ENCODE assay signal across 23 cellular contexts in genomic region chr9:93565089-93565488, GRCh38. TPM values are rescaled to one million over a fixed set of nuclear protein-coding genes. Genes with fewer than 3 reads are reported as not detected.
DNase-seq lines count a peak whose midpoint lies in the region; ATAC-seq, FAIRE-seq and TF ChIP-seq lines count a peak whose summit lies in the region.
"Had no signal": no experiment of that assay in that cellular context is flagged by ENCODE, and none has a peak within 500 bp of the region (broad histone marks: within the 10 kb centered on the region; RNA-seq: fewer than 3 reads in every experiment).

No MANE protein-coding gene starts in this region.

- no peaks in the 10 kb centered on the region for H3K27me3 ChIP-seq in CD4-positive, alpha-beta T cell (ENCODE audit: control insufficient read depth, insufficient read depth, low read length)
- H3K27me3 ChIP-seq in OCI-LY3 (ENCODE audit: low read depth, low read length) (no peaks in the 10 kb centered on the region), endothelial cell of umbilical vein (ENCODE audit: control insufficient read depth in 2 of 2, insufficient read depth in 2 of 2, low read length in 2 of 2) (no peaks in the 10 kb centered on the region)
- H3K27me3 ChIP-seq: BLaER1, SJSA1 had no signal

- H2AFZ ChIP-seq in OCI-LY3 (ENCODE audit: low read depth, low read length), result no peak overlapping the region
- no peak overlapping the region for H2AFZ ChIP-seq in endothelial cell of umbilical vein (ENCODE audit: low read depth, low read length)
- H2AFZ ChIP-seq: GM23248 had no signal

- no peak overlapping the region for H3K27ac ChIP-seq in CD4-positive, alpha-beta T cell (ENCODE audit: low read depth, low read length)
- H3K27ac ChIP-seq in OCI-LY3 (ENCODE audit: low read length) (no peak overlapping the region), endothelial cell of umbilical vein (ENCODE audit: insufficient read depth, low read depth, low read length) (no peak overlapping the region)
- H3K27ac ChIP-seq: BLaER1, GM23248, SJSA1 had no signal

- FAIRE-seq in GM12891 (lab: Jason Lieb, UNC) (peak; percentile 5), endothelial cell of umbilical vein (lab: Jason Lieb, UNC) (peak; percentile 62)

- TF ChIP-seq CTCF in CD4-positive, alpha-beta T cell (IDR thresholded peaks at IDR 0.05), result no peak
- no peak for TF ChIP-seq CTCF in OCI-LY3 (IDR thresholded peaks at IDR 0.05; ENCODE audit: low read depth, low read length)
- no peak for TF ChIP-seq CTCF in endothelial cell of umbilical vein (IDR thresholded peaks at IDR 0.05; ENCODE audit: extremely low read depth in 1 of 2, insufficient read depth in 1 of 2, low read depth in 1 of 2, low read length in 2 of 2)

- H3K4me3 ChIP-seq in OCI-LY3 (ENCODE audit: low read length) (no peak overlapping the region), endothelial cell of umbilical vein (replicated peaks in 1 of 3; ENCODE audit: insufficient read depth in 1 of 3, low read depth in 1 of 3, low read length in 3 of 3) (no peak overlapping the region)
- H3K4me3 ChIP-seq: BLaER1, GM23248, HAP-1, SJSA1 had no signal

- ATAC-seq in CD4-positive, alpha-beta T cell (ENCODE audit: poor library complexity), result no peak
- ATAC-seq: Right ventricle myocardium inferior had no signal

- H3K4me3 Mint-ChIP-seq in CD4-positive, alpha-beta T cell, result no peak overlapping the region

- DNase-seq in CD4-positive, alpha-beta T cell, result no peak
- no peak for DNase-seq in GM12891 (ENCODE audit: insufficient read length, low spot score)
- DNase-seq in endothelial cell of umbilical vein (ENCODE audit: low read depth, low spot score), result no peak
- DNase-seq in NCI-H128 (lab: John Stamatoyannopoulos, UW; ENCODE audit: unreplicated experiment), result no peak
- no peak for DNase-seq in NCI-H2029 treated with DMSO at 0.1 percent for 48 hours (lab: John Stamatoyannopoulos, UW)
- no peak for DNase-seq in retina
- DNase-seq: ACHN; Calu3; CD8-positive, alpha-beta memory T cell; DMS153; GM23248; MM.1S; NCI-H1048; NCI-H1436 treated with DMSO at 0.1 percent for 48 hours; NCI-H2029; NCI-H345; NCI-H524; NCI-H774 had no signal

- no peaks in the 10 kb centered on the region for H3K9me3 ChIP-seq in CD4-positive, alpha-beta T cell (ENCODE audit: control insufficient read depth, low read length)
- H3K9me3 ChIP-seq in OCI-LY3 (ENCODE audit: insufficient read depth, low read length), result no peaks in the 10 kb centered on the region
- H3K9me3 ChIP-seq in endothelial cell of umbilical vein (replicated peaks; ENCODE audit: control insufficient read depth, insufficient read depth, low read length), result no peaks in the 10 kb centered on the region
- H3K9me3 ChIP-seq: BLaER1, HAP-1, SJSA1 had no signal

- no peaks in the 10 kb centered on the region for H3K9me1 ChIP-seq in endothelial cell of umbilical vein (replicated peaks; ENCODE audit: control insufficient read depth, extremely low read depth, insufficient read depth, low read length)

- BruUV-seq in endothelial cell of umbilical vein (replicated peaks; lab: Mats Ljungman, UMichigan), result no TSS peak

- peaks cover 46% of the 10 kb centered on the region for H3K36me3 Mint-ChIP-seq in CD4-positive, alpha-beta T cell (ENCODE audit: low read depth)

- peak overlapping the region; percentile 13; the same call in 1 of the 2 replicates for H3K4me2 ChIP-seq in OCI-LY3 (ENCODE audit: low read length)
- H3K4me2 ChIP-seq in endothelial cell of umbilical vein (ENCODE audit: insufficient read depth, low read length), result no peak overlapping the region
- H3K4me2 ChIP-seq: BLaER1 had no signal

- no peaks in the 10 kb centered on the region for H3K79me2 ChIP-seq in OCI-LY3 (ENCODE audit: low read length)
- H3K79me2 ChIP-seq in endothelial cell of umbilical vein (ENCODE audit: control insufficient read depth, insufficient read depth, low read length), result no peaks in the 10 kb centered on the region

- POLR2A ChIA-PET in CD4-positive, alpha-beta T cell (lab: Charles Lee), result interaction anchor here (1.3 to 2.1 kb wide), 3 partner anchors 10 to 113 kb away, joined by 3 to 40 read pairs (median 31); partner anchors contain the start of genes FAM120A, FAM120AOS and PHF2
- POLR2A ChIA-PET in endothelial cell of umbilical vein (lab: Charles Lee), result no interaction called here

- peaks cover 5% of the 10 kb centered on the region; the same call in 1 of the 2 replicates for H4K20me1 ChIP-seq in OCI-LY3 (ENCODE audit: insufficient read depth, low read length)
- H4K20me1 ChIP-seq in endothelial cell of umbilical vein (replicated peaks; ENCODE audit: control insufficient read depth, extremely low read depth, insufficient read depth, low read length), result no peaks in the 10 kb centered on the region
- H4K20me1 ChIP-seq: BLaER1 had no signal

- intact Hi-C loops in CD4-positive, alpha-beta T cell (cut with DNase I, micrococcal nuclease), result loop anchor here (5.0 to 10.0 kb wide), 8 partner anchors 400 to 1448 kb away; partner anchors contain the start of genes CENPP (in 1 of the 2), IARS1 (in 1 of the 2), NOL8 (in 1 of the 2) and SPTLC1 (in 1 of the 2)
- intact Hi-C loops in endothelial cell of umbilical vein (cut with micrococcal nuclease), result loop anchor here (5.0 to 10.0 kb wide), 2 partner anchors 250 to 468 kb away; partner anchors contain the start of gene CARD19

- H3K4me1 Mint-ChIP-seq in CD4-positive, alpha-beta T cell (ENCODE audit: low read depth), result peaks cover 10% of the 10 kb centered on the region

- H3K9ac ChIP-seq in OCI-LY3 (ENCODE audit: low read length) (no peak overlapping the region), endothelial cell of umbilical vein (replicated peaks; ENCODE audit: extremely low read depth, insufficient read depth, low read length) (no peak overlapping the region)
- H3K9ac ChIP-seq: BLaER1 had no signal

- no peaks in the 10 kb centered on the region for H3K27me3 Mint-ChIP-seq in CD4-positive, alpha-beta T cell
- H3K27me3 Mint-ChIP-seq: CD8-positive, alpha-beta memory T cell had no signal

- no peak for TF ChIP-seq POLR2A in GM12891 (IDR thresholded peaks at IDR 0.05; ENCODE audit: low read depth, low read length)
- no peak for TF ChIP-seq POLR2A in endothelial cell of umbilical vein (IDR thresholded peaks at IDR 0.05; ENCODE audit: low read depth, low read length)

- peak overlapping the region; percentile 90 for H3K27ac Mint-ChIP-seq in CD4-positive, alpha-beta T cell

- peaks cover 28% of the 10 kb centered on the region for H3K36me3 ChIP-seq in OCI-LY3 (replicated peaks; ENCODE audit: low read depth, low read length)
- H3K36me3 ChIP-seq in endothelial cell of umbilical vein (ENCODE audit: control insufficient read depth in 2 of 2, extremely low read depth in 1 of 2, insufficient read depth in 2 of 2, low read length in 2 of 2), result peaks cover 16 to 21% of the 10 kb centered on the region in 2 experiments

- dilution Hi-C loops in endothelial cell of umbilical vein (cut with MboI; ENCODE audit: extremely low pct_ligation_motif_present, low sequenced_read_pairs), result no loop called here

- CTCF ChIA-PET in CD4-positive, alpha-beta T cell (lab: Charles Lee), result interaction anchor here (1.8 kb wide), 1 partner anchor 9 kb away, joined by 6 read pairs; no protein-coding TSS in a partner anchor
- CTCF ChIA-PET in endothelial cell of umbilical vein (lab: Charles Lee), result interaction anchor here (1.6 to 2.4 kb wide), 4 partner anchors 26 to 114 kb away, joined by 7 to 46 read pairs (median 24); partner anchors contain the start of genes FAM120A and FAM120AOS

- H3K4me1 ChIP-seq in OCI-LY3 (ENCODE audit: low read length), result peaks cover 24% of the 10 kb centered on the region
- peaks cover 16% of the 10 kb centered on the region for H3K4me1 ChIP-seq in endothelial cell of umbilical vein (ENCODE audit: control insufficient read depth, extremely low read depth, insufficient read depth, low read length)

- H3K9me3 Mint-ChIP-seq in CD4-positive, alpha-beta T cell, result no peaks in the 10 kb centered on the region
- H3K9me3 Mint-ChIP-seq: CD8-positive, alpha-beta memory T cell had no signal

TF ChIP-seq in GM12891, 5 proteins besides CTCF, POLR2A, EP300 and RAD21:
- TF ChIP-seq POU2F2 (IDR thresholded peaks at IDR 0.05; ENCODE audit: low read depth, low read length), result no peak
- no peak for TF ChIP-seq PAX5 (IDR thresholded peaks at IDR 0.05; ENCODE audit: insufficient read depth, low read length, severe bottlenecking)
- no peak for TF ChIP-seq SPI1 (IDR thresholded peaks at IDR 0.05; ENCODE audit: low read depth, low read length)
- no peak for TF ChIP-seq POLR2AphosphoS5 (IDR thresholded peaks at IDR 0.05; ENCODE audit: low read depth, low read length)
- TF ChIP-seq TAF1 (IDR thresholded peaks at IDR 0.05; ENCODE audit: low read depth, low read length), result no peak

TF ChIP-seq in endothelial cell of umbilical vein, 7 proteins besides CTCF, POLR2A, EP300 and RAD21:
- TF ChIP-seq MYC (IDR thresholded peaks at IDR 0.05; ENCODE audit: low read depth, low read length), result no peak
- TF ChIP-seq JUN (IDR thresholded peaks at IDR 0.05; ENCODE audit: borderline replicate concordance, insufficient read depth, insufficient read length, low read depth), result no peak
- TF ChIP-seq MAX (IDR thresholded peaks at IDR 0.05; ENCODE audit: insufficient read depth, insufficient read length), result no peak
- no peak for TF ChIP-seq GATA2 (IDR thresholded peaks at IDR 0.05; ENCODE audit: insufficient read depth, insufficient read length, low read depth, low read length)
- TF ChIP-seq POLR2AphosphoS5 (IDR thresholded peaks at IDR 0.05; ENCODE audit: insufficient read depth, low read depth, low read length), result no peak
- no peak for TF ChIP-seq EZH2 (IDR thresholded peaks at IDR 0.05; ENCODE audit: borderline replicate concordance, low read depth, low read length, severe bottlenecking)
- TF ChIP-seq FOS (IDR thresholded peaks at IDR 0.05; ENCODE audit: borderline replicate concordance, insufficient read depth, low read length), result no peak

RNA-seq across cellular contexts. Expression of gene PHF2, which starts 11.3 kb away (rescaled TPM):
- total RNA-seq in CD4-positive, alpha-beta T cell, result 10 to 100 TPM; 27.3 to 28.8 TPM
- polyA plus RNA-seq in GM12891 (2012; ENCODE audit: low read depth, missing spikeins), result 4.2 TPM
- total RNA-seq in endothelial cell of umbilical vein, result 21.5 and 22.5 TPM in 2 replicates
- 8.8 and 9.8 TPM in 2 replicates for polyA plus RNA-seq in endothelial cell of umbilical vein
- polyA plus RNA-seq in endothelial cell of umbilical vein (2011; cell fraction: cytosol; rRNA removed), result 10.0 and 11.0 TPM in 2 replicates
- 19.3 and 19.7 TPM in 2 replicates for polyA plus RNA-seq in endothelial cell of umbilical vein (2011; cell fraction: nucleus; rRNA removed)
- polyA plus RNA-seq in endothelial cell of umbilical vein (2012), result 11.5 and 13.3 TPM in 2 replicates
- 9.1 and 9.7 TPM in 2 replicates for polyA minus RNA-seq in endothelial cell of umbilical vein
- 3.9 TPM for polyA minus RNA-seq in endothelial cell of umbilical vein (2011; cell fraction: cytosol; rRNA and poly(A)+ RNA removed)
- polyA minus RNA-seq in endothelial cell of umbilical vein (2011; cell fraction: nucleus; rRNA and poly(A)+ RNA removed), result 6.7 and 8.4 TPM in 2 replicates
